In the genomic region with DNA sequence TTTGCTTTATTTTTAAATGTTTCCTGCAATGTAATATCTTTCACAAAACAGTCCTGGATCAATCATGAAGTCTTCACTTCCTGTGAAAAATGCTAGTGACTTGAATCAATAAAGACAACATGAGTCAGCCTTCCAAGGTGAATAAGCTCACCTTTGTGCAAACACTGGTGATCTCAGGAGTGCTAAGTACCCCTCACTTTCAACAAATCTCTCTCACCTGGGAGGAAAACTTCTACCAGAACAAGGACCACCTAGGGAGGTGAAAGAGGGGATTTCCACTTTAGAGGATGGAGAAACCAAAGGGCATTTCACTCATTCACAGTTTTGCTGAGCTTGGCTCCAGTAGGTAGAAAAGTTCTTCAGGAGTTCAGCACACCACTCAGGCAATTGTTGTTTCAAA, we compare ENCODE assay signal across 21 cellular contexts.
DNase-seq lines count a peak whose midpoint lies in the region; ATAC-seq and TF ChIP-seq lines count a peak whose summit lies in the region.
"Had no signal": no experiment of that assay in that cellular context is flagged by ENCODE, and none has a peak within 500 bp of the region (broad histone marks: within the 10 kb centered on the region; RNA-seq: fewer than 3 reads in every experiment).

No MANE protein-coding gene starts in this region.

- no peak overlapping the region for H3K4me2 ChIP-seq in hepatocyte
- H3K4me2 ChIP-seq: KMS-11 had no signal

- H2AFZ ChIP-seq in hepatocyte = no peak overlapping the region

- no peaks in the 10 kb centered on the region for H4K20me1 ChIP-seq in hepatocyte (ENCODE audit: insufficient read depth, poor library complexity, severe bottlenecking)

- H3K79me2 ChIP-seq in hepatocyte = peaks cover 27% of the 10 kb centered on the region

- no peaks in the 10 kb centered on the region for H3K9me2 ChIP-seq in hepatocyte (replicated peaks; ENCODE audit: insufficient read depth)

- H3K36me3 ChIP-seq in RWPE2 (ENCODE audit: low read depth) = peaks cover 11% of the 10 kb centered on the region
- no peaks in the 10 kb centered on the region for H3K36me3 ChIP-seq in hepatocyte (replicated peaks; ENCODE audit: insufficient read depth, low read depth)
- H3K36me3 ChIP-seq in sigmoid colon = peaks cover 9 to 38% (median 20%) of the 10 kb centered on the region in 4 donors

- TF ChIP-seq CTCF in RWPE2 (IDR thresholded peaks at IDR 0.05; ENCODE audit: poor library complexity, severe bottlenecking) (no peak), hepatocyte (IDR thresholded peaks at IDR 0.05; ENCODE audit: poor library complexity) (no peak), sigmoid colon (IDR thresholded peaks at IDR 0.05) (no peak)

- TF ChIP-seq POLR2A in sigmoid colon (IDR thresholded peaks at IDR 0.05) = no peak

- no peak for TF ChIP-seq EP300 in sigmoid colon (IDR thresholded peaks at IDR 0.05)

- DNase-seq in HPDE6-E6E7 (ENCODE audit: extremely low spot score) (peak; percentile 23), RWPE2 (ENCODE audit: low spot score) (no peak), hepatocyte (ENCODE audit: low spot score) (no peak), sigmoid colon (no peak), glomerular visceral epithelial cell (ENCODE audit: extremely low spot score) (no peak), NCI-H128 (lab: John Stamatoyannopoulos, UW; ENCODE audit: unreplicated experiment) (no peak), sciatic nerve (ENCODE audit: low spot score) (no peak), AG08395 (ENCODE audit: low spot score) (no peak)
- DNase-seq: activated CD4-positive, alpha-beta T cell treated with anti-CD3 and anti-CD28 coated beads, Interleukin-2, amount 50 U/mL, for 4 hours; activated naive CD4-positive, alpha-beta T cell; amygdala; cerebellar nuclear complex; effector CD4-positive, alpha-beta T cell; islet precursor cell; mesenchymal stem cell; naive thymus-derived CD8-positive, alpha-beta T cell; NCI-H1092; NCI-H526; Right ventricle myocardium superior; stimulated activated naive CD8-positive, alpha-beta T cell treated with anti-CD3 and anti-CD28 coated beads, Interleukin-15, Interleukin-2, amounts not matched to agents 100 U/mL and 50 U/mL, for 24 hours had no signal

- H3K4me3 ChIP-seq in RWPE2 (ENCODE audit: severe bottlenecking) = no peak overlapping the region
- H3K4me3 ChIP-seq in hepatocyte = no peak overlapping the region
- H3K4me3 ChIP-seq in sigmoid colon = no peak overlapping the region

- H3K4me1 ChIP-seq in RWPE2 (ENCODE audit: insufficient read depth, poor library complexity, severe bottlenecking) (peaks cover 22% of the 10 kb centered on the region), hepatocyte (ENCODE audit: insufficient read depth) (peaks cover 29% of the 10 kb centered on the region), sigmoid colon (peaks cover 0 to 99% (median 81%) of the 10 kb centered on the region in 4 donors)

- H3K9me3 ChIP-seq in RWPE2 (ENCODE audit: severe bottlenecking) (no peaks in the 10 kb centered on the region), hepatocyte (ENCODE audit: low read depth) (no peaks in the 10 kb centered on the region), sigmoid colon (no peaks in the 10 kb centered on the region)

- H3K27ac ChIP-seq in RWPE2 (ENCODE audit: poor library complexity, severe bottlenecking) (peak overlapping the region; percentile 51), hepatocyte (peak overlapping the region; percentile 48), sigmoid colon (peak overlapping the region; percentile 57 to 94 (median 78))
- H3K27ac ChIP-seq: KMS-11 had no signal

- no peaks in the 10 kb centered on the region for H3K27me3 ChIP-seq in RWPE2 (ENCODE audit: insufficient read depth, poor library complexity, severe bottlenecking)
- no peaks in the 10 kb centered on the region for H3K27me3 ChIP-seq in hepatocyte
- H3K27me3 ChIP-seq in sigmoid colon = no peaks in the 10 kb centered on the region

- ATAC-seq in RWPE2 (ENCODE audit: low read depth) (peak; percentile 94), sciatic nerve (no peak)
- ATAC-seq: naive thymus-derived CD8-positive, alpha-beta T cell; stimulated activated naive CD8-positive, alpha-beta T cell treated with anti-CD3 and anti-CD28 coated beads, Interleukin-15, Interleukin-2, amounts not matched to agents 100 U/mL and 50 U/mL, for 24 hours had no signal

- intact Hi-C loops in sigmoid colon (cut with DNase I) (no loop called here), sciatic nerve (cut with DNase I) (no loop called here)
